In genomic region chr6:166977626-166978550, GRCh38 we compare ENCODE assay signal across 15 cellular contexts.
"Had no signal": no experiment of that assay in that cellular context is flagged by ENCODE, and none has a peak within 500 bp of the region (broad histone marks: within the 10 kb centered on the region; RNA-seq: fewer than 3 reads in every experiment).

No MANE protein-coding gene starts in this region.

- H3K36me3 ChIP-seq: esophagus muscularis mucosa, gastrocnemius medialis, heart right ventricle, left ventricle myocardium inferior, upper lobe of right lung had no signal

- H3K4me3 ChIP-seq: dorsolateral prefrontal cortex, esophagus muscularis mucosa, gastrocnemius medialis, heart right ventricle, left ventricle myocardium inferior, testis, upper lobe of right lung had no signal

- H3K4me1 ChIP-seq: esophagus muscularis mucosa, gastrocnemius medialis, heart right ventricle, left ventricle myocardium inferior, testis, upper lobe of right lung had no signal

- ATAC-seq: gastrocnemius medialis; heart right ventricle; sciatic nerve; stimulated activated naive CD8-positive, alpha-beta T cell treated with anti-CD3 and anti-CD28 coated beads, Interleukin-15, amount 100 ng/mL, for 72 hours; upper lobe of right lung had no signal

- H3K27me3 ChIP-seq: dorsolateral prefrontal cortex, esophagus muscularis mucosa, gastrocnemius medialis, heart right ventricle, testis, upper lobe of right lung had no signal

- DNase-seq: activated CD4-positive, alpha-beta T cell treated with anti-CD3 and anti-CD28 coated beads, Interleukin-2, amount 10 ng/mL, durations not matched to agents 24 days and 14 days; activated CD8-positive, alpha-beta memory T cell treated with anti-CD3 and anti-CD28 coated beads for 24 hours; activated naive CD4-positive, alpha-beta T cell treated with anti-CD3 and anti-CD28 coated beads, Interleukin-2, amount 50 U/mL, for 16 hours; amygdala; cerebellar nuclear complex; dorsolateral prefrontal cortex; gastrocnemius medialis; heart right ventricle; left ventricle myocardium inferior; stimulated activated CD4-positive, alpha-beta T cell treated with anti-CD3 and anti-CD28 coated beads, Interleukin-4, amount 100 ng/mL, for 4 hours; stimulated activated naive CD8-positive, alpha-beta T cell treated with anti-CD3 and anti-CD28 coated beads, Interleukin-15, amount 100 ng/mL, for 72 hours; testis; upper lobe of right lung had no signal

- H3K9me3 ChIP-seq: esophagus muscularis mucosa, gastrocnemius medialis, heart right ventricle, left ventricle myocardium inferior, testis, upper lobe of right lung had no signal
